1 cellular context compared by ENCODE assay signal in genomic region chr11:35036642-35037041, GRCh38.
TF ChIP-seq lines count a peak whose summit lies in the region.

No MANE protein-coding gene starts in this region.

TF ChIP-seq in K562, 482 proteins besides CTCF, POLR2A, EP300 and RAD21 (continued from another document and continues in another):
- TF ChIP-seq ZNF449 (CRISPR knock-in tag; IDR thresholded peaks at IDR 0.05) (no peak), CGGBP1 (CRISPR knock-in tag; IDR thresholded peaks at IDR 0.05) (no peak), ZBTB26 (CRISPR knock-in tag; IDR thresholded peaks at IDR 0.05) (no peak), BRF1 (IDR thresholded peaks at IDR 0.05; ENCODE audit: borderline replicate concordance, extremely low read depth, insufficient read length) (no peak), ZNF224 (CRISPR knock-in tag; IDR thresholded peaks at IDR 0.05) (no peak), GABPB1 (CRISPR knock-in tag; IDR thresholded peaks at IDR 0.05) (no peak), RCOR1 (IDR thresholded peaks at IDR 0.05; ENCODE audit: borderline replicate concordance in 1 of 2, low read depth in 2 of 2, low read length in 2 of 2) (peak; percentile 37 to 84; a peak in 2 of 4 replicates), MLX (CRISPR knock-in tag; conservative IDR thresholded peaks at IDR 0.05) (no peak), ZNF830 (CRISPR knock-in tag; IDR thresholded peaks at IDR 0.05) (no peak), RREB1 (CRISPR knock-in tag; IDR thresholded peaks at IDR 0.05) (no peak), ZNF785 (CRISPR knock-in tag; IDR thresholded peaks at IDR 0.05) (no peak), RFX5 (IDR thresholded peaks at IDR 0.05; ENCODE audit: low read depth, low read length) (no peak), RAD51 (IDR thresholded peaks at IDR 0.05; ENCODE audit: borderline replicate concordance, low read depth) (no peak), IFI16 (CRISPR knock-in tag; IDR thresholded peaks at IDR 0.05) (no peak), CHCHD3 (CRISPR knock-in tag; IDR thresholded peaks at IDR 0.05) (no peak), MTA1 (IDR thresholded peaks at IDR 0.05; ENCODE audit: borderline replicate concordance) (no peak), SREBF2 (CRISPR knock-in tag; IDR thresholded peaks at IDR 0.05) (no peak), C11orf30 (IDR thresholded peaks at IDR 0.05; ENCODE audit: low read depth) (peak; percentile 28; the same call in 1 of the 2 replicates), ELF1 (tag; IDR thresholded peaks at IDR 0.05) (no peak), RBM34 (IDR thresholded peaks at IDR 0.05; ENCODE audit: borderline replicate concordance, insufficient read depth, low read length) (no peak), MNT (conservative IDR thresholded peaks at IDR 0.05) (no peak), CC2D1A (IDR thresholded peaks at IDR 0.05) (no peak), ATF6 (CRISPR knock-in tag; IDR thresholded peaks at IDR 0.05) (no peak), THAP12 (CRISPR knock-in tag; IDR thresholded peaks at IDR 0.05) (no peak), RNF2 (IDR thresholded peaks at IDR 0.05) (0 out of 2 replicates have a peak, but pooled peaks have one; percentile 28), SIN3A (IDR thresholded peaks at IDR 0.05; ENCODE audit: borderline replicate concordance in 2 of 2, control insufficient read depth in 1 of 2, low read depth in 2 of 2, low read length in 2 of 2) (no peak), NR0B1 (IDR thresholded peaks at IDR 0.05; ENCODE audit: partially characterized antibody) (no peak), ZNF3 (CRISPR knock-in tag; IDR thresholded peaks at IDR 0.05) (no peak), CHD4 (IDR thresholded peaks at IDR 0.05; ENCODE audit: insufficient read depth, insufficient replicate concordance, low read depth, low read length, poor library complexity, severe bottlenecking) (no peak), CSDE1 (IDR thresholded peaks at IDR 0.05) (no peak), SAFB (IDR thresholded peaks at IDR 0.05; ENCODE audit: borderline replicate concordance, low read depth, low read length) (no peak), ZFP36 (IDR thresholded peaks at IDR 0.05; ENCODE audit: low read depth, low read length, partially characterized antibody) (no peak), ZNF41 (CRISPR knock-in tag; conservative IDR thresholded peaks at IDR 0.05) (no peak), ZNF586 (CRISPR knock-in tag; conservative IDR thresholded peaks at IDR 0.05) (no peak)
- TF ChIP-seq, protein P1, sequence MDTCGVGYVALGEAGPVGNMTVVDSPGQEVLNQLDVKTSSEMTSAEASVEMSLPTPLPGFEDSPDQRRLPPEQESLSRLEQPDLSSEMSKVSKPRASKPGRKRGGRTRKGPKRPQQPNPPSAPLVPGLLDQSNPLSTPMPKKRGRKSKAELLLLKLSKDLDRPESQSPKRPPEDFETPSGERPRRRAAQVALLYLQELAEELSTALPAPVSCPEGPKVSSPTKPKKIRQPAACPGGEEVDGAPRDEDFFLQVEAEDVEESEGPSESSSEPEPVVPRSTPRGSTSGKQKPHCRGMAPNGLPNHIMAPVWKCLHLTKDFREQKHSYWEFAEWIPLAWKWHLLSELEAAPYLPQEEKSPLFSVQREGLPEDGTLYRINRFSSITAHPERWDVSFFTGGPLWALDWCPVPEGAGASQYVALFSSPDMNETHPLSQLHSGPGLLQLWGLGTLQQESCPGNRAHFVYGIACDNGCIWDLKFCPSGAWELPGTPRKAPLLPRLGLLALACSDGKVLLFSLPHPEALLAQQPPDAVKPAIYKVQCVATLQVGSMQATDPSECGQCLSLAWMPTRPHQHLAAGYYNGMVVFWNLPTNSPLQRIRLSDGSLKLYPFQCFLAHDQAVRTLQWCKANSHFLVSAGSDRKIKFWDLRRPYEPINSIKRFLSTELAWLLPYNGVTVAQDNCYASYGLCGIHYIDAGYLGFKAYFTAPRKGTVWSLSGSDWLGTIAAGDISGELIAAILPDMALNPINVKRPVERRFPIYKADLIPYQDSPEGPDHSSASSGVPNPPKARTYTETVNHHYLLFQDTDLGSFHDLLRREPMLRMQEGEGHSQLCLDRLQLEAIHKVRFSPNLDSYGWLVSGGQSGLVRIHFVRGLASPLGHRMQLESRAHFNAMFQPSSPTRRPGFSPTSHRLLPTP (IDR thresholded peaks at IDR 0.05; ENCODE audit: borderline replicate concordance, extremely low read depth, insufficient read length): no peak
- TF ChIP-seq, protein P2, sequence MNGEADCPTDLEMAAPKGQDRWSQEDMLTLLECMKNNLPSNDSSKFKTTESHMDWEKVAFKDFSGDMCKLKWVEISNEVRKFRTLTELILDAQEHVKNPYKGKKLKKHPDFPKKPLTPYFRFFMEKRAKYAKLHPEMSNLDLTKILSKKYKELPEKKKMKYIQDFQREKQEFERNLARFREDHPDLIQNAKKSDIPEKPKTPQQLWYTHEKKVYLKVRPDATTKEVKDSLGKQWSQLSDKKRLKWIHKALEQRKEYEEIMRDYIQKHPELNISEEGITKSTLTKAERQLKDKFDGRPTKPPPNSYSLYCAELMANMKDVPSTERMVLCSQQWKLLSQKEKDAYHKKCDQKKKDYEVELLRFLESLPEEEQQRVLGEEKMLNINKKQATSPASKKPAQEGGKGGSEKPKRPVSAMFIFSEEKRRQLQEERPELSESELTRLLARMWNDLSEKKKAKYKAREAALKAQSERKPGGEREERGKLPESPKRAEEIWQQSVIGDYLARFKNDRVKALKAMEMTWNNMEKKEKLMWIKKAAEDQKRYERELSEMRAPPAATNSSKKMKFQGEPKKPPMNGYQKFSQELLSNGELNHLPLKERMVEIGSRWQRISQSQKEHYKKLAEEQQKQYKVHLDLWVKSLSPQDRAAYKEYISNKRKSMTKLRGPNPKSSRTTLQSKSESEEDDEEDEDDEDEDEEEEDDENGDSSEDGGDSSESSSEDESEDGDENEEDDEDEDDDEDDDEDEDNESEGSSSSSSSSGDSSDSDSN (IDR thresholded peaks at IDR 0.05; ENCODE audit: borderline replicate concordance in 1 of 2, low read depth in 2 of 2, low read length in 2 of 2): no peak
